In the genomic region with DNA sequence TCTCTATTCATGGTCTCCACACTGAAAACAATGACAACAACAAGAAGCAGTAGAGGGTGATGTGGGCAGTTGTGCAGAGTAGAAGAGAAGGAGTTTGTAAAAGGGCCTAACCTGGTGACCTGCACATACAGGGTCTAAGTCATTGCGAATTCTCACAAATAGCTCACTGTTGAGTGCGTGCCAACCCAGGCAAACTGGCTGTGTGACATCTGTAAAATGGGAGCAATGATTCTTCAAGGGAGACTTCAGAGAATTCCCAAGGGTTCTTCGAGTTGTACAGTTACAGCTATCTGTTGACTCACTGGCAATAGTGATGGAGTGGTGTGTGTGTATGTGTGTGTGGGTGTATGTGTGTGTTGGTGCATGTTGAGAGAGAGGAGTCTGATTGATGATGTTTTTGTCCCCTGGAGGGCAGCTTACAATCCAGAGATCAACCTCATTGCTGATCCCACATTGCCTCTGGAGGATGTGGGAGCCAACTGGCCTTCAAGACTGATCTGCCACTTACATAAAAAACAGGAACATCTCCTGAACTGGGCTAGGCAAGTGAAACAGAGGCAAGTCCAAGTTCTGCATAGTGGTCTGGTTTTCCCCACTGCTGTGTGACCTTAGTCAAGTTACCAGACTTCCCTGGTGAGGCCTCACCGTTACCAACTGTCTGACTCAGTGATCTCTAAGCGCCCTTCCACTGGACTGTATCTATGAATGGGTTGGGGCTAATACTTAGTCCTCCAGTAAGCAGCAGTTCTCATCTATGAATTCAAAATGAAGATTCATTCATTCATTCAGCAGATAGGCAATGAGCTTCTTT, we compare ENCODE assay signal across 1 cellular context.
TF ChIP-seq lines count a peak whose summit lies in the region.

No MANE protein-coding gene starts in this region.

TF ChIP-seq in GM12878, 131 proteins besides CTCF, POLR2A, EP300 and RAD21 (continued from another document):
- TF ChIP-seq, protein P1, sequence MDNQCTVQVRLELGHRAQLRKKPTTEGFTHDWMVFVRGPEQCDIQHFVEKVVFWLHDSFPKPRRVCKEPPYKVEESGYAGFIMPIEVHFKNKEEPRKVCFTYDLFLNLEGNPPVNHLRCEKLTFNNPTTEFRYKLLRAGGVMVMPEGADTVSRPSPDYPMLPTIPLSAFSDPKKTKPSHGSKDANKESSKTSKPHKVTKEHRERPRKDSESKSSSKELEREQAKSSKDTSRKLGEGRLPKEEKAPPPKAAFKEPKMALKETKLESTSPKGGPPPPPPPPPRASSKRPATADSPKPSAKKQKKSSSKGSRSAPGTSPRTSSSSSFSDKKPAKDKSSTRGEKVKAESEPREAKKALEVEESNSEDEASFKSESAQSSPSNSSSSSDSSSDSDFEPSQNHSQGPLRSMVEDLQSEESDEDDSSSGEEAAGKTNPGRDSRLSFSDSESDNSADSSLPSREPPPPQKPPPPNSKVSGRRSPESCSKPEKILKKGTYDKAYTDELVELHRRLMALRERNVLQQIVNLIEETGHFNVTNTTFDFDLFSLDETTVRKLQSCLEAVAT (IDR thresholded peaks at IDR 0.05): no peak
- TF ChIP-seq RBBP5 (conservative IDR thresholded peaks at IDR 0.05): no peak
- TF ChIP-seq, protein P2, sequence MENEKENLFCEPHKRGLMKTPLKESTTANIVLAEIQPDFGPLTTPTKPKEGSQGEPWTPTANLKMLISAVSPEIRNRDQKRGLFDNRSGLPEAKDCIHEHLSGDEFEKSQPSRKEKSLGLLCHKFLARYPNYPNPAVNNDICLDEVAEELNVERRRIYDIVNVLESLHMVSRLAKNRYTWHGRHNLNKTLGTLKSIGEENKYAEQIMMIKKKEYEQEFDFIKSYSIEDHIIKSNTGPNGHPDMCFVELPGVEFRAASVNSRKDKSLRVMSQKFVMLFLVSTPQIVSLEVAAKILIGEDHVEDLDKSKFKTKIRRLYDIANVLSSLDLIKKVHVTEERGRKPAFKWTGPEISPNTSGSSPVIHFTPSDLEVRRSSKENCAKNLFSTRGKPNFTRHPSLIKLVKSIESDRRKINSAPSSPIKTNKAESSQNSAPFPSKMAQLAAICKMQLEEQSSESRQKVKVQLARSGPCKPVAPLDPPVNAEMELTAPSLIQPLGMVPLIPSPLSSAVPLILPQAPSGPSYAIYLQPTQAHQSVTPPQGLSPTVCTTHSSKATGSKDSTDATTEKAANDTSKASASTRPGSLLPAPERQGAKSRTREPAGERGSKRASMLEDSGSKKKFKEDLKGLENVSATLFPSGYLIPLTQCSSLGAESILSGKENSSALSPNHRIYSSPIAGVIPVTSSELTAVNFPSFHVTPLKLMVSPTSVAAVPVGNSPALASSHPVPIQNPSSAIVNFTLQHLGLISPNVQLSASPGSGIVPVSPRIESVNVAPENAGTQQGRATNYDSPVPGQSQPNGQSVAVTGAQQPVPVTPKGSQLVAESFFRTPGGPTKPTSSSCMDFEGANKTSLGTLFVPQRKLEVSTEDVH (IDR thresholded peaks at IDR 0.05; ENCODE audit: low read depth, partially characterized antibody): no peak
- TF ChIP-seq, protein P3, sequence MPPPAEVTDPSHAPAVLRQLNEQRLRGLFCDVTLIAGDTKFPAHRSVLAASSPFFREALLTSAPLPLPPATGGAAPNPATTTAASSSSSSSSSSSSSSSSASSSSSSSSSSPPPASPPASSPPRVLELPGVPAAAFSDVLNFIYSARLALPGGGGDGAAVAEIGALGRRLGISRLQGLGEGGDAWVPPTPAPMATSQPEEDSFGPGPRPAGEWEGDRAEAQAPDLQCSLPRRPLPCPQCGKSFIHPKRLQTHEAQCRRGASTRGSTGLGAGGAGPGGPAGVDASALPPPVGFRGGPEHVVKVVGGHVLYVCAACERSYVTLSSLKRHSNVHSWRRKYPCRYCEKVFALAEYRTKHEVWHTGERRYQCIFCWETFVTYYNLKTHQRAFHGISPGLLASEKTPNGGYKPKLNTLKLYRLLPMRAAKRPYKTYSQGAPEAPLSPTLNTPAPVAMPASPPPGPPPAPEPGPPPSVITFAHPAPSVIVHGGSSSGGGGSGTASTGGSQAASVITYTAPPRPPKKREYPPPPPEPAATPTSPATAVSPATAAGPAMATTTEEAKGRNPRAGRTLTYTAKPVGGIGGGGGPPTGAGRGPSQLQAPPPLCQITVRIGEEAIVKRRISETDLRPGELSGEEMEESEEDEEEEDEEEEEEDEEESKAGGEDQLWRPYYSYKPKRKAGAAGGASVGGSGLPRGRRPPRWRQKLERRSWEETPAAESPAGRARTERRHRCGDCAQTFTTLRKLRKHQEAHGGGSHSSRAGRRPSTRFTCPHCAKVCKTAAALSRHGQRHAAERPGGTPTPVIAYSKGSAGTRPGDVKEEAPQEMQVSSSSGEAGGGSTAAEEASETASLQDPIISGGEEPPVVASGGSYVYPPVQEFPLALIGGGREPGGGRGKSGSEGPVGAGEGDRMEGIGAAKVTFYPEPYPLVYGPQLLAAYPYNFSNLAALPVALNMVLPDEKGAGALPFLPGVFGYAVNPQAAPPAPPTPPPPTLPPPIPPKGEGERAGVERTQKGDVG (CRISPR knock-in tag; IDR thresholded peaks at IDR 0.05): no peak
- TF ChIP-seq SREBF1 (IDR thresholded peaks at IDR 0.05; ENCODE audit: low read length): no peak
- no peak for TF ChIP-seq IKZF2 (IDR thresholded peaks at IDR 0.05)
- no peak for TF ChIP-seq TCF3 (IDR thresholded peaks at IDR 0.05; ENCODE audit: borderline replicate concordance, insufficient read depth, low read depth, low read length)
- no peak for TF ChIP-seq ASH2L (IDR thresholded peaks at IDR 0.05; ENCODE audit: borderline replicate concordance, low read depth)
- TF ChIP-seq, protein P4, sequence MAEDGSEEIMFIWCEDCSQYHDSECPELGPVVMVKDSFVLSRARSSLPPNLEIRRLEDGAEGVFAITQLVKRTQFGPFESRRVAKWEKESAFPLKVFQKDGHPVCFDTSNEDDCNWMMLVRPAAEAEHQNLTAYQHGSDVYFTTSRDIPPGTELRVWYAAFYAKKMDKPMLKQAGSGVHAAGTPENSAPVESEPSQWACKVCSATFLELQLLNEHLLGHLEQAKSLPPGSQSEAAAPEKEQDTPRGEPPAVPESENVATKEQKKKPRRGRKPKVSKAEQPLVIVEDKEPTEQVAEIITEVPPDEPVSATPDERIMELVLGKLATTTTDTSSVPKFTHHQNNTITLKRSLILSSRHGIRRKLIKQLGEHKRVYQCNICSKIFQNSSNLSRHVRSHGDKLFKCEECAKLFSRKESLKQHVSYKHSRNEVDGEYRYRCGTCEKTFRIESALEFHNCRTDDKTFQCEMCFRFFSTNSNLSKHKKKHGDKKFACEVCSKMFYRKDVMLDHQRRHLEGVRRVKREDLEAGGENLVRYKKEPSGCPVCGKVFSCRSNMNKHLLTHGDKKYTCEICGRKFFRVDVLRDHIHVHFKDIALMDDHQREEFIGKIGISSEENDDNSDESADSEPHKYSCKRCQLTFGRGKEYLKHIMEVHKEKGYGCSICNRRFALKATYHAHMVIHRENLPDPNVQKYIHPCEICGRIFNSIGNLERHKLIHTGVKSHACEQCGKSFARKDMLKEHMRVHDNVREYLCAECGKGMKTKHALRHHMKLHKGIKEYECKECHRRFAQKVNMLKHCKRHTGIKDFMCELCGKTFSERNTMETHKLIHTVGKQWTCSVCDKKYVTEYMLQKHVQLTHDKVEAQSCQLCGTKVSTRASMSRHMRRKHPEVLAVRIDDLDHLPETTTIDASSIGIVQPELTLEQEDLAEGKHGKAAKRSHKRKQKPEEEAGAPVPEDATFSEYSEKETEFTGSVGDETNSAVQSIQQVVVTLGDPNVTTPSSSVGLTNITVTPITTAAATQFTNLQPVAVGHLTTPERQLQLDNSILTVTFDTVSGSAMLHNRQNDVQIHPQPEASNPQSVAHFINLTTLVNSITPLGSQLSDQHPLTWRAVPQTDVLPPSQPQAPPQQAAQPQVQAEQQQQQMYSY (CRISPR knock-in tag; IDR thresholded peaks at IDR 0.05): no peak
TF ChIP-seq in GM12878: peak in this region for 0.
